ENCODE assay signal across 16 cellular contexts in the genomic region with DNA sequence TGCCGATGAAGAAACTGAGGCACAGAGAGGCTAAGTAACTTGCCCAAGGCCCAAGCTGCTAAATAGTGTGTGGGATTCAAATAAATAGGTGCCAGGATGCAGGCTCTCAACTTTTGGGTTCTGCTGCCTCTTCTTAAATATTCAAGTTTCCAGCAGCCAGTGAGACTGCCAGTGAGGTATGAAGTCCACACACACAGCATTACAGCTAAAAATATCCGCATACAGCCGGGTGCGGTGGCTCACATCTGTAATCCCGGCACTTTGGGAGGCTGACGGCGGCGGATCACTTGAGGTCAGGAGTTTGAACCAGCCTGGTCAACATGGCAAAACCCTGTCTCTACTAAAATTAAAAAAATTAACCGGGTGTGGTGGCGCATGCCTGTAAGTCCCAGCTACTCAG.
A peak's percentile ranks its signal among the peaks of the same experiment; 100 is the strongest.
DNase-seq lines count a peak whose midpoint lies in the region; ATAC-seq and TF ChIP-seq lines count a peak whose summit lies in the region.
"Had no signal": no experiment of that assay in that cellular context is flagged by ENCODE, and none has a peak within 500 bp of the region (broad histone marks: within the 10 kb centered on the region; RNA-seq: fewer than 3 reads in every experiment).

No MANE protein-coding gene starts in this region.

- H3K36me3 ChIP-seq in KMS-11 (ENCODE audit: insufficient read depth), result no peaks in the 10 kb centered on the region
- peaks cover 16 to 78% (median 53%) of the 10 kb centered on the region in 4 donors for H3K36me3 ChIP-seq in esophagus muscularis mucosa
- H3K36me3 ChIP-seq in gastrocnemius medialis, result no peaks in the 10 kb centered on the region
- peaks cover 10% of the 10 kb centered on the region for H3K36me3 ChIP-seq in HAP-1 (replicated peaks)
- no peaks in the 10 kb centered on the region for H3K36me3 ChIP-seq in colonic mucosa
- H3K36me3 ChIP-seq: BLaER1 had no signal

- H3K4me3 ChIP-seq in KMS-11 (IDR thresholded peaks at IDR 0.05; ENCODE audit: insufficient read depth, low read depth, low read length) (no peak overlapping the region), esophagus muscularis mucosa (no peak overlapping the region), gastrocnemius medialis (no peak overlapping the region), HAP-1 (no peak overlapping the region), colonic mucosa (no peak overlapping the region)
- H3K4me3 ChIP-seq: BLaER1, SK-N-MC had no signal

- peaks cover 15% of the 10 kb centered on the region for H3K4me1 ChIP-seq in KMS-11 (ENCODE audit: low read depth, poor library complexity, severe bottlenecking)
- peaks cover 10 to 54% (median 46%) of the 10 kb centered on the region in 4 donors for H3K4me1 ChIP-seq in esophagus muscularis mucosa
- H3K4me1 ChIP-seq in gastrocnemius medialis, result peaks cover 19 to 23% of the 10 kb centered on the region in 2 donors
- H3K4me1 ChIP-seq in HAP-1, result peaks cover 8% of the 10 kb centered on the region
- H3K4me1 ChIP-seq in colonic mucosa, result no peaks in the 10 kb centered on the region

- H3K27me3 ChIP-seq in KMS-11 (ENCODE audit: insufficient read depth, low read depth), result no peaks in the 10 kb centered on the region
- no peaks in the 10 kb centered on the region for H3K27me3 ChIP-seq in esophagus muscularis mucosa
- H3K27me3 ChIP-seq in gastrocnemius medialis, result no peaks in the 10 kb centered on the region
- H3K27me3 ChIP-seq in HAP-1 (ENCODE audit: low read depth), result no peaks in the 10 kb centered on the region
- H3K27me3 ChIP-seq in colonic mucosa, result no peaks in the 10 kb centered on the region
- H3K27me3 ChIP-seq: BLaER1 had no signal

- no peak for TF ChIP-seq EP300 in esophagus muscularis mucosa (IDR thresholded peaks at IDR 0.05)

- intact Hi-C loops in esophagus muscularis mucosa (cut with DNase I), result no loop called here
- intact Hi-C loops in left ventricle myocardium superior (cut with micrococcal nuclease), result loop anchor here (10.0 kb wide), 1 partner anchor 96 kb away; no protein-coding TSS in a partner anchor
- intact Hi-C loops in gastrocnemius medialis (cut with DNase I; ENCODE audit: low total_unique reads), result loop anchor here (1.0 kb wide), 1 partner anchor 20 kb away; no protein-coding TSS in a partner anchor
- intact Hi-C loops in colonic mucosa (cut with DNase I), result no loop called here

- H3K27ac ChIP-seq in KMS-11 (peak overlapping the region; percentile 17; the same call in 1 of the 2 replicates), esophagus muscularis mucosa (replicated peaks in 1 of 4) (peak overlapping the region; percentile 45 to 76 (median 62)), gastrocnemius medialis (peak overlapping the region; percentile 39 to 74 (median 56)), colonic mucosa (no peak overlapping the region)
- H3K27ac ChIP-seq: BLaER1, SK-N-MC had no signal

- ATAC-seq in left ventricle myocardium superior, result peak; percentile 92
- ATAC-seq in gastrocnemius medialis, result peak; percentile 67 to 76
- no peak for ATAC-seq in GM18867 (IDR thresholded peaks at IDR 0.05; ENCODE audit: unreplicated experiment)
- ATAC-seq: Panc1 had no signal

- TF ChIP-seq CTCF in KMS-11 (conservative IDR thresholded peaks at IDR 0.05; ENCODE audit: low read depth, low read length) (no peak), esophagus muscularis mucosa (IDR thresholded peaks at IDR 0.05) (no peak), gastrocnemius medialis (IDR thresholded peaks at IDR 0.05 in 4 of 5, conservative IDR thresholded peaks at IDR 0.05 in 1 of 5) (no peak), colonic mucosa (IDR thresholded peaks at IDR 0.05) (no peak)

- H3K9ac ChIP-seq in KMS-11, result no peak overlapping the region
- no peak overlapping the region for H3K9ac ChIP-seq in colonic mucosa (ENCODE audit: low read depth in 2 of 2, low read length in 2 of 2)
- H3K9ac ChIP-seq: BLaER1 had no signal

- H2AFZ ChIP-seq in KMS-11 (ENCODE audit: low read depth), result no peak overlapping the region

- WGBS in esophagus muscularis mucosa, result 61% methylated on average over 9 of the region's 10 CpGs

- H3K79me2 ChIP-seq in KMS-11 (ENCODE audit: insufficient read depth, low read depth), result no peaks in the 10 kb centered on the region

- DNase-seq in esophagus muscularis mucosa (ENCODE audit: extremely low spot score) (no peak), left ventricle myocardium superior (peak; percentile 55), gastrocnemius medialis (peak in 1 of 2 donors; percentile 32), HAP-1 (ENCODE audit: low spot score in 2 of 2) (no peak), colonic mucosa (no peak)
- no peak for DNase-seq in activated CD4-positive, alpha-beta T cell treated with anti-CD3 and anti-CD28 coated beads for 48 hours
- DNase-seq: CD4-positive, alpha-beta memory T cell; NCI-H1092; NCI-H1436 treated with DMSO at 0.1 percent for 48 hours; NCI-H2029; NCI-H345 had no signal

- in situ Hi-C loops in gastrocnemius medialis (cut with MboI; ENCODE audit: low sequenced_read_pairs in 4 of 4), result loop anchor here in 1 of 4 donors (10.0 kb wide), 1 partner anchor 106 kb away; the partner anchor contains the start of gene WLS
- in situ Hi-C loops in HAP-1 (cut with MboI; ENCODE audit: low sequenced_read_pairs), result no loop called here

- 0 out of 2 replicates have a peak overlapping the region, but pooled peaks have one; percentile 36 for H3K4me2 ChIP-seq in KMS-11
- H3K4me2 ChIP-seq: BLaER1 had no signal

- TF ChIP-seq POLR2A in esophagus muscularis mucosa (IDR thresholded peaks at IDR 0.05; ENCODE audit: low read depth) (no peak), gastrocnemius medialis (IDR thresholded peaks at IDR 0.05) (no peak)

- no peaks in the 10 kb centered on the region for H4K20me1 ChIP-seq in KMS-11 (ENCODE audit: insufficient read depth)
- H4K20me1 ChIP-seq: BLaER1 had no signal

- H3K9me3 ChIP-seq in esophagus muscularis mucosa (no peaks in the 10 kb centered on the region), gastrocnemius medialis (no peaks in the 10 kb centered on the region), HAP-1 (no peaks in the 10 kb centered on the region), colonic mucosa (no peaks in the 10 kb centered on the region)
- H3K9me3 ChIP-seq: BLaER1 had no signal

Comparison
In these comparisons a context has a peak if more than half of its experiments do, and no peak if none do; other contexts are left out.
1. intact Hi-C loops: an anchor here in left ventricle myocardium superior (10.0 kb wide) and gastrocnemius medialis (1.0 kb wide); none called in esophagus muscularis mucosa and colonic mucosa.